ENCODE assay signal across 16 cellular contexts in genomic region chr1:194618101-194618500, GRCh38.
A peak's percentile ranks its signal among the peaks of the same experiment; 100 is the strongest.
DNase-seq lines count a peak whose midpoint lies in the region; TF ChIP-seq lines count a peak whose summit lies in the region.
"Had no signal": no experiment of that assay in that cellular context is flagged by ENCODE, and none has a peak within 500 bp of the region (broad histone marks: within the 10 kb centered on the region; RNA-seq: fewer than 3 reads in every experiment).

No MANE protein-coding gene starts in this region.

- DNase-seq in glomerular visceral epithelial cell (ENCODE audit: extremely low spot score) (peak; percentile 65), hippocampal formation (lab: John Stamatoyannopoulos, UW) (no peak), NCI-H526 treated with DMSO at 0.1 percent for 48 hours (lab: John Stamatoyannopoulos, UW) (no peak)
- DNase-seq in activated effector memory CD4-positive, alpha-beta T cell treated with Interleukin-2 at 50 U/mL for 16 hours = no peak
- DNase-seq: AML-193; Caco-2; CD4-positive, alpha-beta T cell; DMS153; DMS79; GDM1; GM23248 had no signal

- H3K9me3 ChIP-seq in OCI-LY1 (ENCODE audit: low read length) (peaks cover 6% of the 10 kb centered on the region; the same call in 1 of the 2 replicates), neuron (ENCODE audit: low read length) (peaks cover 2% of the 10 kb centered on the region)
- H3K9me3 ChIP-seq: Caco-2, HAP-1 had no signal

- H3K4me3 ChIP-seq in OCI-LY1 (ENCODE audit: low read depth, low read length, poor library complexity, severe bottlenecking) (no peak overlapping the region), neuron (ENCODE audit: low read length) (no peak overlapping the region)
- H3K4me3 ChIP-seq: GM23248, HAP-1 had no signal

- no peak overlapping the region for H3K27ac ChIP-seq in OCI-LY1 (ENCODE audit: low read depth, low read length, poor library complexity, severe bottlenecking)
- H3K27ac ChIP-seq: C4-2B, GM23248, HL-60 had no signal

- H3K36me3 ChIP-seq in OCI-LY1 (ENCODE audit: insufficient read depth, low read length) = no peaks in the 10 kb centered on the region
- H3K36me3 ChIP-seq in neuron (ENCODE audit: insufficient read depth, low read length) = no peaks in the 10 kb centered on the region
- H3K36me3 ChIP-seq: HAP-1 had no signal

- H3K27me3 ChIP-seq in OCI-LY1 (ENCODE audit: insufficient read depth, low read length) (no peaks in the 10 kb centered on the region), neuron (ENCODE audit: insufficient read depth, low read length) (no peaks in the 10 kb centered on the region)

- H3K9me2 ChIP-seq in OCI-LY1 (ENCODE audit: low read depth, low read length) = no peaks in the 10 kb centered on the region

- TF ChIP-seq CTCF in OCI-LY1 (IDR thresholded peaks at IDR 0.05; ENCODE audit: low read length) = no peak

- H4K20me1 ChIP-seq in OCI-LY1 (ENCODE audit: insufficient read depth, low read length) = no peaks in the 10 kb centered on the region

- H2AFZ ChIP-seq in OCI-LY1 (ENCODE audit: low read length) (0 out of 2 replicates have a peak overlapping the region, but pooled peaks have one; percentile 12), neuron (ENCODE audit: low read depth, low read length) (peak overlapping the region; percentile 10)
- H2AFZ ChIP-seq: GM23248 had no signal

- H3K4me1 ChIP-seq in OCI-LY1 (ENCODE audit: insufficient read depth, low read length, severe bottlenecking) (peaks cover 4% of the 10 kb centered on the region), neuron (ENCODE audit: insufficient read depth, low read length) (no peaks in the 10 kb centered on the region)
- H3K4me1 ChIP-seq: Caco-2, HAP-1 had no signal

- no peak overlapping the region for H3K9ac ChIP-seq in OCI-LY1 (ENCODE audit: low read length)
- H3K9ac ChIP-seq: GM23248 had no signal

- H3F3A ChIP-seq in OCI-LY1 (ENCODE audit: insufficient read depth, low read length) = no peaks in the 10 kb centered on the region

- no peak overlapping the region for H3K4me2 ChIP-seq in OCI-LY1 (ENCODE audit: low read length)

- H3K79me2 ChIP-seq in OCI-LY1 (ENCODE audit: insufficient read depth, low read length) = no peaks in the 10 kb centered on the region
